17 cellular contexts compared by ENCODE assay signal in the genomic region with DNA sequence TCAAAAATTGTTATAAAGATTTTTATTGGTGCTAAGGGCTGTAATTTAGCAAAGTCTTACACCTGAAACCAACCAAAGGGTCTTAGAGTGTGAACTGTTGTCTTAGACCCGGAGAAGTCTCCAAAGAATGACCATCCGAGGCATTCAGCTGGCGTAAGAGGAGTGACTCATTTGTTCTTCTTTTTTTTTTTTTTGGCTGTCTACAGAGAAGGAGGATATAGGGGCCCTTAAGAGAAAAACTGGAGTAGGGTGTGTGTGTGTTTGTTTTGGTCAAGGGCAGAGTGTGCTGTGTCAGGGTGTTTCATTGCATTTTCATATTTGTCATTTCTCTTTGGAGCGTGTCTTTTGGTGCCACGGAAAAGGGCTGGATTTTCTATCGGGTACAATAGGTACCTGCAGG.
DNase-seq lines count a peak whose midpoint lies in the region; ATAC-seq, FAIRE-seq and TF ChIP-seq lines count a peak whose summit lies in the region.
"Had no signal": no experiment of that assay in that cellular context is flagged by ENCODE, and none has a peak within 500 bp of the region (broad histone marks: within the 10 kb centered on the region; RNA-seq: fewer than 3 reads in every experiment).

No MANE protein-coding gene starts in this region.

- TF ChIP-seq EP300 in A549 (IDR thresholded peaks at IDR 0.05) (no peak), SK-N-SH (IDR thresholded peaks at IDR 0.05; ENCODE audit: borderline replicate concordance in 1 of 2, low read depth in 1 of 2, low read length in 1 of 2) (no peak)

- intact Hi-C loops in CD4-positive, alpha-beta memory T cell (cut with micrococcal nuclease), result no loop called here
- intact Hi-C loops in naive thymus-derived CD4-positive, alpha-beta T cell (cut with micrococcal nuclease), result no loop called here

- H4K20me1 ChIP-seq in SK-N-SH (ENCODE audit: insufficient read depth), result no peaks in the 10 kb centered on the region

- H3K4me2 ChIP-seq in A549 (peak overlapping the region; percentile 30; the same call in 1 of the 3 replicates), SK-N-SH (no peak overlapping the region)

- no peak overlapping the region for H3K9ac ChIP-seq in SK-N-SH

- H3K27ac ChIP-seq in A549 (no peak overlapping the region), SK-N-SH (ENCODE audit: low read depth in 2 of 2, low read length in 1 of 2) (no peak overlapping the region)
- H3K27ac ChIP-seq in CD4-positive, alpha-beta memory T cell (ENCODE audit: low read depth, low read length), result no peak overlapping the region
- H3K27ac ChIP-seq in naive thymus-derived CD4-positive, alpha-beta T cell (ENCODE audit: low read depth, low read length), result no peak overlapping the region
- H3K27ac ChIP-seq: body of pancreas, suprapubic skin had no signal

- H3K4me3 ChIP-seq in A549 (no peak overlapping the region), fibroblast of mammary gland (ENCODE audit: control insufficient read depth, low read depth, low read length) (no peak overlapping the region), SK-N-SH (ENCODE audit: low read depth in 2 of 2, low read length in 1 of 2) (no peak overlapping the region)
- H3K4me3 ChIP-seq in CD4-positive, alpha-beta memory T cell (ENCODE audit: low read length in 2 of 2), result no peak overlapping the region
- H3K4me3 ChIP-seq in naive thymus-derived CD4-positive, alpha-beta T cell (ENCODE audit: low read length), result no peak overlapping the region
- H3K4me3 ChIP-seq: body of pancreas, suprapubic skin had no signal

- TF ChIP-seq RAD21 in A549 (conservative IDR thresholded peaks at IDR 0.05 in 1 of 2, IDR thresholded peaks at IDR 0.05 in 1 of 2) (no peak), SK-N-SH (IDR thresholded peaks at IDR 0.05; ENCODE audit: low read length) (no peak)

- H3K4me1 Mint-ChIP-seq in osteocyte (ENCODE audit: unreplicated experiment), result peaks cover 40% of the 10 kb centered on the region
- peaks cover 0 to 11% (median 4%) of the 10 kb centered on the region in 4 donors for H3K4me1 Mint-ChIP-seq in CD4-positive, alpha-beta memory T cell
- peaks cover 48% of the 10 kb centered on the region for H3K4me1 Mint-ChIP-seq in mesothelial cell of epicardium
- peaks cover 0 to 28% (median 13%) of the 10 kb centered on the region in 7 donors for H3K4me1 Mint-ChIP-seq in naive thymus-derived CD4-positive, alpha-beta T cell

- H3K4me3 Mint-ChIP-seq in osteocyte (ENCODE audit: unreplicated experiment), result peak overlapping the region; percentile 11
- H3K4me3 Mint-ChIP-seq in CD4-positive, alpha-beta memory T cell, result peak overlapping the region in 1 of 8 donors; percentile 18
- H3K4me3 Mint-ChIP-seq in mesothelial cell of epicardium, result no peak overlapping the region
- H3K4me3 Mint-ChIP-seq in naive thymus-derived CD4-positive, alpha-beta T cell, result no peak overlapping the region
- H3K4me3 Mint-ChIP-seq: activated CD8-positive, alpha-beta T cell treated with anti-CD3 and anti-CD28 coated beads for 36 hours; effector memory CD8-positive, alpha-beta T cell had no signal

- TF ChIP-seq POLR2A in A549 (IDR thresholded peaks at IDR 0.05; ENCODE audit: low read length), result no peak

- no peaks in the 10 kb centered on the region for H3F3A ChIP-seq in SK-N-SH (replicated peaks; ENCODE audit: insufficient read depth)

- peak in 1 of 2 experiments; percentile 8 for DNase-seq in A549 (ENCODE audit: low read depth in 1 of 2, low spot score in 1 of 2)
- peak; percentile 69 for DNase-seq in NOMO-1 treated with DMSO at 0.1 percent for 48 hours (lab: John Stamatoyannopoulos, UW; ENCODE audit: unreplicated experiment)
- peak; percentile 31 for DNase-seq in fibroblast of mammary gland (ENCODE audit: low read depth)
- no peak for DNase-seq in osteocyte (ENCODE audit: extremely low spot score, unreplicated experiment)
- DNase-seq in CD4-positive, alpha-beta memory T cell, result no peak
- DNase-seq in mesothelial cell of epicardium (ENCODE audit: low spot score in 2 of 2, unreplicated experiment in 2 of 2), result no peak
- no peak for DNase-seq in naive thymus-derived CD4-positive, alpha-beta T cell
- DNase-seq in SK-N-SH, result no peak
- DNase-seq: activated CD8-positive, alpha-beta T cell treated with anti-CD3 and anti-CD28 coated beads for 36 hours; body of pancreas; effector memory CD8-positive, alpha-beta T cell; glutamatergic neuron; NCI-H510A; spleen had no signal

- H3K4me1 ChIP-seq in A549 (no peaks in the 10 kb centered on the region), SK-N-SH (ENCODE audit: control insufficient read depth in 1 of 2, insufficient read depth in 2 of 2, low read depth in 1 of 2, low read length in 1 of 2) (peaks cover 0 to 4% of the 10 kb centered on the region in 2 experiments; a peak in 1 of 4 replicates)
- H3K4me1 ChIP-seq in CD4-positive, alpha-beta memory T cell (ENCODE audit: insufficient read depth, low read length), result no peaks in the 10 kb centered on the region
- H3K4me1 ChIP-seq in naive thymus-derived CD4-positive, alpha-beta T cell (ENCODE audit: control insufficient read depth in 2 of 2, insufficient read depth in 2 of 2, low read length in 2 of 2), result no peaks in the 10 kb centered on the region
- H3K4me1 ChIP-seq: body of pancreas had no signal

- no peaks in the 10 kb centered on the region for H3K79me2 ChIP-seq in SK-N-SH (ENCODE audit: insufficient read depth)

- 52% methylated on average over 6 of the region's 6 CpGs for WGBS in A549 (ENCODE audit: missing lambda C conversion rate)
- WGBS in SK-N-SH (ENCODE audit: low lambda C conversion rate), result 63% methylated on average over 6 of the region's 6 CpGs

- no peaks in the 10 kb centered on the region for H3K9me2 ChIP-seq in SK-N-SH

- H3K27me3 ChIP-seq in CD4-positive, alpha-beta memory T cell (ENCODE audit: insufficient read depth, low read length), result no peaks in the 10 kb centered on the region
- H3K27me3 ChIP-seq in naive thymus-derived CD4-positive, alpha-beta T cell (ENCODE audit: control insufficient read depth in 2 of 2, insufficient read depth in 2 of 2, low read length in 2 of 2), result no peaks in the 10 kb centered on the region
- H3K27me3 ChIP-seq in SK-N-SH (ENCODE audit: insufficient read depth), result no peaks in the 10 kb centered on the region
- H3K27me3 ChIP-seq: body of pancreas, spleen, suprapubic skin had no signal

- H3K9me3 ChIP-seq in A549 (no peaks in the 10 kb centered on the region), SK-N-SH (no peaks in the 10 kb centered on the region; the same call in 1 of the 2 replicates)
- no peaks in the 10 kb centered on the region for H3K9me3 ChIP-seq in CD4-positive, alpha-beta memory T cell (ENCODE audit: control insufficient read depth in 1 of 2, low read length in 2 of 2)
- H3K9me3 ChIP-seq in naive thymus-derived CD4-positive, alpha-beta T cell (ENCODE audit: control insufficient read depth in 2 of 3, low read length in 3 of 3), result no peaks in the 10 kb centered on the region
- H3K9me3 ChIP-seq: body of pancreas, spleen, suprapubic skin had no signal

- ATAC-seq in A549, result peak in 1 of 2 experiments; percentile 51; a peak in 2 of 6 replicates
- ATAC-seq in naive thymus-derived CD4-positive, alpha-beta T cell, result no peak
- ATAC-seq: activated CD8-positive, alpha-beta T cell treated with anti-CD3 and anti-CD28 coated beads for 36 hours; body of pancreas; effector memory CD8-positive, alpha-beta T cell had no signal

- CTCF ChIA-PET in A549 (lab: Yijun Ruan, JAX) (no interaction called here), SK-N-SH (lab: Yijun Ruan, JAX) (no interaction called here)
- CTCF ChIA-PET in CD4-positive, alpha-beta memory T cell (lab: Charles Lee; ENCODE audit: partially characterized antibody), result no interaction called here
- CTCF ChIA-PET in naive thymus-derived CD4-positive, alpha-beta T cell (lab: Charles Lee), result no interaction called here

- no peak for FAIRE-seq in A549 (lab: Jason Lieb, UNC)
- FAIRE-seq: D721Med had no signal

- no peak overlapping the region for H2AFZ ChIP-seq in SK-N-SH (ENCODE audit: low read depth)

- POLR2A ChIA-PET in A549 (lab: Yijun Ruan, JAX) (no interaction called here), SK-N-SH (lab: Yijun Ruan, JAX) (no interaction called here)
- POLR2A ChIA-PET in CD4-positive, alpha-beta memory T cell (lab: Charles Lee; ENCODE audit: partially characterized antibody), result no interaction called here
- POLR2A ChIA-PET in naive thymus-derived CD4-positive, alpha-beta T cell (lab: Charles Lee), result no interaction called here

- peak overlapping the region; percentile 84 for H3K27ac Mint-ChIP-seq in osteocyte (ENCODE audit: unreplicated experiment)
- H3K27ac Mint-ChIP-seq in CD4-positive, alpha-beta memory T cell, result no peak overlapping the region
- H3K27ac Mint-ChIP-seq in mesothelial cell of epicardium, result no peak overlapping the region
- H3K27ac Mint-ChIP-seq in naive thymus-derived CD4-positive, alpha-beta T cell, result no peak overlapping the region
- H3K27ac Mint-ChIP-seq: activated CD8-positive, alpha-beta T cell treated with anti-CD3 and anti-CD28 coated beads for 36 hours; activated T-helper 2 cell treated with anti-CD3 and anti-CD28 coated beads, Interferon-gamma antibody, Interleukin-2, Interleukin-4, amounts not matched to agents 10 μg/mL and 5 μg/mL and 100 μg/mL, durations not matched to agents 14 hours and 24 hours and 36 hours; effector memory CD8-positive, alpha-beta T cell had no signal

- no peaks in the 10 kb centered on the region for H3K36me3 Mint-ChIP-seq in osteocyte (ENCODE audit: unreplicated experiment)
- no peaks in the 10 kb centered on the region for H3K36me3 Mint-ChIP-seq in CD4-positive, alpha-beta memory T cell
- no peaks in the 10 kb centered on the region for H3K36me3 Mint-ChIP-seq in mesothelial cell of epicardium
- no peaks in the 10 kb centered on the region for H3K36me3 Mint-ChIP-seq in naive thymus-derived CD4-positive, alpha-beta T cell

- no peaks in the 10 kb centered on the region for H3K36me3 ChIP-seq in CD4-positive, alpha-beta memory T cell (ENCODE audit: insufficient read depth, low read length)
- H3K36me3 ChIP-seq in naive thymus-derived CD4-positive, alpha-beta T cell (ENCODE audit: control insufficient read depth in 2 of 3, insufficient read depth in 3 of 3, low read length in 3 of 3), result no peaks in the 10 kb centered on the region
- no peaks in the 10 kb centered on the region for H3K36me3 ChIP-seq in SK-N-SH (replicated peaks in 1 of 2; ENCODE audit: control insufficient read depth in 1 of 2, insufficient read depth in 2 of 2, low read length in 1 of 2)
- H3K36me3 ChIP-seq: spleen, suprapubic skin had no signal

- TF ChIP-seq CTCF in A549 (IDR thresholded peaks at IDR 0.05) (no peak), fibroblast of mammary gland (conservative IDR thresholded peaks at IDR 0.05; ENCODE audit: control insufficient read depth, insufficient read depth, low read depth, low read length) (no peak), osteocyte (IDR thresholded peaks at IDR 0.05) (no peak), mesothelial cell of epicardium (IDR thresholded peaks at IDR 0.05; ENCODE audit: unreplicated experiment) (no peak), SK-N-SH (IDR thresholded peaks at IDR 0.05) (no peak)

- H3K27me3 Mint-ChIP-seq in osteocyte (ENCODE audit: unreplicated experiment), result no peaks in the 10 kb centered on the region
- H3K27me3 Mint-ChIP-seq in CD4-positive, alpha-beta memory T cell, result no peaks in the 10 kb centered on the region
- H3K27me3 Mint-ChIP-seq in mesothelial cell of epicardium (ENCODE audit: low read depth), result no peaks in the 10 kb centered on the region
- H3K27me3 Mint-ChIP-seq in naive thymus-derived CD4-positive, alpha-beta T cell, result no peaks in the 10 kb centered on the region
- H3K27me3 Mint-ChIP-seq: activated CD8-positive, alpha-beta T cell treated with anti-CD3 and anti-CD28 coated beads for 36 hours; effector memory CD8-positive, alpha-beta T cell had no signal

- H3K9me3 Mint-ChIP-seq in osteocyte (ENCODE audit: unreplicated experiment) (peaks cover 6% of the 10 kb centered on the region), mesothelial cell of epicardium (no peaks in the 10 kb centered on the region)
- H3K9me3 Mint-ChIP-seq in CD4-positive, alpha-beta memory T cell, result no peaks in the 10 kb centered on the region
- no peaks in the 10 kb centered on the region for H3K9me3 Mint-ChIP-seq in naive thymus-derived CD4-positive, alpha-beta T cell
- H3K9me3 Mint-ChIP-seq: activated CD8-positive, alpha-beta T cell treated with anti-CD3 and anti-CD28 coated beads for 36 hours; activated T-helper 2 cell treated with anti-CD3 and anti-CD28 coated beads, Interferon-gamma antibody, Interleukin-2, Interleukin-4, amounts not matched to agents 10 μg/mL and 5 μg/mL and 100 μg/mL, durations not matched to agents 14 hours and 24 hours and 36 hours had no signal

Comparison
In these comparisons a context has a peak if more than half of its experiments do, and no peak if none do; other contexts are left out.
1. DNase-seq: peak in NOMO-1 treated with DMSO at 0.1 percent for 48 hours (single experiment) and fibroblast of mammary gland (single experiment); none in osteocyte (single experiment), CD4-positive, alpha-beta memory T cell (0 of 5), mesothelial cell of epicardium (0 of 2), naive thymus-derived CD4-positive, alpha-beta T cell (0 of 9) and SK-N-SH (single experiment).